11 cellular contexts compared by ENCODE assay signal in the genomic region with DNA sequence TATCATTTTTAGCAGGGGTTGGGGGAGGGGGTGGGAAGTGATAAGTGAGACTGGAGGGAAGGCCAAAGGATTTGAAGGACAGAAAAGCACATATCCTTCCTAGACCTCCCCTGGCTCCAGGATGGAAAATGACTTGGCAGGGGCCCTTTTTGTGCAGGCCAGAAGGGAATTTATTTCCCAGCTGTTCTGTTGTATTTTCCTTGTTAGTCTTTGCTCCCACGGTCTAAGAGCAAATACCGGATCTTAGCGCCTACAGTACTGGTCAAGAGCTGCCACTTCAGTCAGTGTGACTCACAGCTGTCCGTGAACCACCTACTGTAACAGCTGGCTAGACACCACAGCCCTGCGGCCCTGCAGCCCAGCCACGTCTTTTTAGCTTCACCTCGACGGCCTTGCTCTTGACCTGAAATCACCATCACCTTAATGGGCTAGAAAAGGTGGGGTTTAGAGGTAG. TPM values are rescaled to one million over a fixed set of nuclear protein-coding genes. Genes with fewer than 3 reads are reported as not detected.
A peak's percentile ranks its signal among the peaks of the same experiment; 100 is the strongest.
DNase-seq lines count a peak whose midpoint lies in the region; ATAC-seq, FAIRE-seq and TF ChIP-seq lines count a peak whose summit lies in the region.
"Had no signal": no experiment of that assay in that cellular context is flagged by ENCODE, and none has a peak within 500 bp of the region (broad histone marks: within the 10 kb centered on the region; RNA-seq: fewer than 3 reads in every experiment).

No MANE protein-coding gene starts in this region.

- peak; percentile 26; the same call in 1 of the 2 replicates for TF ChIP-seq RAD21 in HepG2 (CRISPR knock-in tag; IDR thresholded peaks at IDR 0.05)

- no peaks in the 10 kb centered on the region for H4K20me1 ChIP-seq in HepG2 (ENCODE audit: insufficient read depth, low read length)

- H3K4me1 Mint-ChIP-seq in stimulated activated memory B cell treated with anti-CD40 and anti-IgM and Interleukin-4, amounts not matched to agents 10 μg/mL and 1 μg/mL and 100 μg/mL, for 72 hours: no peaks in the 10 kb centered on the region
- no peaks in the 10 kb centered on the region for H3K4me1 Mint-ChIP-seq in natural killer cell treated with Interleukin-12 subunit alpha and Interleukin-12 subunit beta and Interleukin-15 and Interleukin-18, amount 100 ng/mL, for 72 hours (ENCODE audit: low read depth in 2 of 2)
- H3K4me1 Mint-ChIP-seq: activated naive CD4-positive, alpha-beta T cell treated with anti-CD3 and anti-CD28 coated beads, Interleukin-2, amount 50 U/mL, for 24 hours; B cell had no signal

- intact Hi-C loops in HepG2 (cut with micrococcal nuclease; ENCODE audit: unreplicated experiment) (loop anchor here (5.0 kb wide), 1 partner anchor 50 kb away; a partner anchor contains a TSS), uterus (cut with DNase I; ENCODE audit: low total_unique reads) (no loop called here)

- TF ChIP-seq POLR2A in HepG2 (IDR thresholded peaks at IDR 0.05; ENCODE audit: insufficient read depth in 1 of 2, low read depth in 2 of 2, low read length in 2 of 2): peak; percentile 22 to 55; a peak in 1 of 4 replicates
- TF ChIP-seq POLR2A in uterus (IDR thresholded peaks at IDR 0.05): no peak

- H3K9me3 Mint-ChIP-seq in stimulated activated memory B cell treated with anti-CD40 and anti-IgM and Interleukin-4, amounts not matched to agents 10 μg/mL and 1 μg/mL and 100 μg/mL, for 72 hours: no peaks in the 10 kb centered on the region
- H3K9me3 Mint-ChIP-seq in natural killer cell treated with Interleukin-12 subunit alpha and Interleukin-12 subunit beta and Interleukin-15 and Interleukin-18, amount 100 ng/mL, for 72 hours: no peaks in the 10 kb centered on the region
- H3K9me3 Mint-ChIP-seq: activated naive CD4-positive, alpha-beta T cell treated with anti-CD3 and anti-CD28 coated beads, Interleukin-2, amount 50 U/mL, for 24 hours had no signal

- peak; percentile 99 for ATAC-seq in HepG2
- ATAC-seq in stimulated activated memory B cell treated with anti-CD40 and anti-IgM and Interleukin-4, amounts not matched to agents 10 μg/mL and 1 μg/mL and 100 μg/mL, for 72 hours: no peak
- ATAC-seq in natural killer cell treated with Interleukin-12 subunit alpha and Interleukin-12 subunit beta and Interleukin-15 and Interleukin-18, amount 100 ng/mL, for 72 hours: no peak

- H3K4me3 Mint-ChIP-seq in stimulated activated memory B cell treated with anti-CD40 and anti-IgM and Interleukin-4, amounts not matched to agents 10 μg/mL and 1 μg/mL and 100 μg/mL, for 72 hours: no peak overlapping the region
- H3K4me3 Mint-ChIP-seq in natural killer cell treated with Interleukin-12 subunit alpha and Interleukin-12 subunit beta and Interleukin-15 and Interleukin-18, amount 100 ng/mL, for 72 hours: no peak overlapping the region
- H3K4me3 Mint-ChIP-seq: activated naive CD4-positive, alpha-beta T cell treated with anti-CD3 and anti-CD28 coated beads, Interleukin-2, amount 50 U/mL, for 24 hours; B cell had no signal

- POLR2A ChIA-PET in HepG2 (lab: Yijun Ruan, JAX): interaction anchor here (1.0 to 4.2 kb wide), 13 partner anchors 9 to 162 kb away, joined by 4 to 37 read pairs (median 13); a partner anchor contains a TSS

- H3K4me1 ChIP-seq in HepG2 (ENCODE audit: insufficient read depth, low read length) (peaks cover 89% of the 10 kb centered on the region), uterus (peaks cover 0 to 6% of the 10 kb centered on the region in 2 donors)

- peaks cover 13% of the 10 kb centered on the region for H3K79me2 ChIP-seq in HepG2 (ENCODE audit: insufficient read depth, low read length)

- CTCF ChIA-PET in HepG2 (lab: Yijun Ruan, JAX; ENCODE audit: low intra/inter-chr PET ratio, low total read pairs): no interaction called here

- peak overlapping the region; percentile 71 for H3K4me2 ChIP-seq in HepG2 (ENCODE audit: low read depth, low read length)

- no peak overlapping the region for H3K27ac Mint-ChIP-seq in stimulated activated memory B cell treated with anti-CD40 and anti-IgM and Interleukin-4, amounts not matched to agents 10 μg/mL and 1 μg/mL and 100 μg/mL, for 72 hours
- no peak overlapping the region for H3K27ac Mint-ChIP-seq in natural killer cell treated with Interleukin-12 subunit alpha and Interleukin-12 subunit beta and Interleukin-15 and Interleukin-18, amount 100 ng/mL, for 72 hours
- H3K27ac Mint-ChIP-seq: activated naive CD4-positive, alpha-beta T cell treated with anti-CD3 and anti-CD28 coated beads, Interleukin-2, amount 50 U/mL, for 24 hours; B cell had no signal

- no peak overlapping the region for H2AFZ ChIP-seq in HepG2 (ENCODE audit: low read length)

- no TSS peak for BruUV-seq in HepG2 (replicated peaks; lab: Mats Ljungman, UMichigan)

- WGBS in HepG2 (ENCODE audit: low lambda C conversion rate): 0% methylated on average over 8 of the region's 8 CpGs

- peak overlapping the region; percentile 57 for H3K27ac ChIP-seq in HepG2 (ENCODE audit: extremely low read length, insufficient read depth, low read length)
- peak overlapping the region; percentile 60 to 61 for H3K27ac ChIP-seq in uterus
- H3K27ac ChIP-seq: HL-60 had no signal

- TF ChIP-seq CTCF in HepG2 (CRISPR knock-in tag; IDR thresholded peaks at IDR 0.05) (0 out of 2 replicates have a peak, but pooled peaks have one; percentile 10), uterus (IDR thresholded peaks at IDR 0.05) (peak in 1 of 4 experiments; percentile 7)

- peak overlapping the region; percentile 63 for H3K9ac ChIP-seq in HepG2 (ENCODE audit: insufficient read depth, low read depth, low read length)

- DNase-seq in NCI-H748 (lab: John Stamatoyannopoulos, UW; ENCODE audit: unreplicated experiment): peak; percentile 15
- DNase-seq in NCI-H748 treated with DMSO at 0.1 percent for 48 hours (lab: John Stamatoyannopoulos, UW): no peak
- DNase-seq in brain pericyte (ENCODE audit: low read depth, low spot score): peak; percentile 55
- peak; percentile 93 for DNase-seq in HepG2 (ENCODE audit: low spot score)
- peak; percentile 57 to 70 for DNase-seq in uterus
- DNase-seq in superior temporal gyrus (ENCODE audit: extremely low spot score): no peak
- DNase-seq in natural killer cell treated with Interleukin-12 subunit alpha and Interleukin-12 subunit beta and Interleukin-15 and Interleukin-18, amount 100 ng/mL, for 72 hours (ENCODE audit: low spot score): no peak

- in situ Hi-C loops in HepG2 (cut with HindIII; ENCODE audit: extremely low pct_ligation_motif_present, low pct_unique_long_range_greater_than_20kb): no loop called here

- no peaks in the 10 kb centered on the region for H3K36me3 ChIP-seq in HepG2 (replicated peaks in 1 of 2; ENCODE audit: control insufficient read depth in 1 of 2, insufficient read depth in 2 of 2, low read length in 2 of 2)
- H3K36me3 ChIP-seq in uterus: no peaks in the 10 kb centered on the region

- peak; percentile 91 for FAIRE-seq in HepG2 (lab: Jason Lieb, UNC)

- peak overlapping the region; percentile 36 to 50 (median 47); a peak in 5 of 6 replicates for H3K4me3 ChIP-seq in HepG2 (replicated peaks in 1 of 3; ENCODE audit: insufficient read depth in 1 of 3, low read depth in 2 of 3, low read length in 3 of 3)
- H3K4me3 ChIP-seq in uterus: no peak overlapping the region

- H3K36me3 Mint-ChIP-seq in stimulated activated memory B cell treated with anti-CD40 and anti-IgM and Interleukin-4, amounts not matched to agents 10 μg/mL and 1 μg/mL and 100 μg/mL, for 72 hours: no peaks in the 10 kb centered on the region
- no peaks in the 10 kb centered on the region for H3K36me3 Mint-ChIP-seq in natural killer cell treated with Interleukin-12 subunit alpha and Interleukin-12 subunit beta and Interleukin-15 and Interleukin-18, amount 100 ng/mL, for 72 hours
- H3K36me3 Mint-ChIP-seq: activated naive CD4-positive, alpha-beta T cell treated with anti-CD3 and anti-CD28 coated beads, Interleukin-2, amount 50 U/mL, for 24 hours had no signal

- H3K27me3 Mint-ChIP-seq in stimulated activated memory B cell treated with anti-CD40 and anti-IgM and Interleukin-4, amounts not matched to agents 10 μg/mL and 1 μg/mL and 100 μg/mL, for 72 hours: peaks cover 58% of the 10 kb centered on the region
- H3K27me3 Mint-ChIP-seq in natural killer cell treated with Interleukin-12 subunit alpha and Interleukin-12 subunit beta and Interleukin-15 and Interleukin-18, amount 100 ng/mL, for 72 hours: peaks cover 0 to 23% of the 10 kb centered on the region in 2 donors
- H3K27me3 Mint-ChIP-seq: activated naive CD4-positive, alpha-beta T cell treated with anti-CD3 and anti-CD28 coated beads, Interleukin-2, amount 50 U/mL, for 24 hours had no signal

- no peaks in the 10 kb centered on the region for H3K9me3 ChIP-seq in HepG2 (ENCODE audit: low read length)
- H3K9me3 ChIP-seq in uterus: no peaks in the 10 kb centered on the region

- H3K27me3 ChIP-seq in HepG2 (ENCODE audit: control insufficient read depth in 1 of 2, insufficient read depth in 2 of 2, low read length in 2 of 2) (no peaks in the 10 kb centered on the region), uterus (no peaks in the 10 kb centered on the region)

- TF ChIP-seq EP300 in HepG2 (IDR thresholded peaks at IDR 0.05; ENCODE audit: low read depth in 2 of 2, low read length in 2 of 2): peak in 1 of 2 experiments; percentile 62; a peak in 2 of 4 replicates
- peak; percentile 65; the same call in 1 of the 2 replicates for TF ChIP-seq EP300 in HepG2 (CRISPR knock-in tag; IDR thresholded peaks at IDR 0.05; ENCODE audit: borderline replicate concordance)

RNA-seq across cellular contexts. Expression of a gene that starts 51.0 kb away (rescaled TPM):
- total RNA-seq in HepG2 (2016; rRNA removed; fragmentation: Illumina TruSeq; extraction: Trizol) (84.4 and 99.5 TPM in 2 replicates), uterus (10 to 100 TPM; 19.0 to 67.6 (median 39.6) TPM)
- 16.2 and 17.9 TPM in 2 replicates for total RNA-seq in HepG2 (2016; cell fraction: cytosol; rRNA removed; fragmentation: Illumina TruSeq; extraction: Trizol; ENCODE audit: low read depth)
- total RNA-seq in HepG2 (2016; cell fraction: insoluble cytoplasmic fraction; rRNA removed; fragmentation: Illumina TruSeq; extraction: Trizol): 83.4 and 92.6 TPM in 2 replicates
- total RNA-seq in HepG2 (2016; cell fraction: membrane; rRNA removed; fragmentation: Illumina TruSeq; extraction: Trizol): 72.5 and 74.8 TPM in 2 replicates
- 61.8 and 73.3 TPM in 2 replicates for total RNA-seq in HepG2 (2016; cell fraction: nucleus; rRNA removed; fragmentation: Illumina TruSeq; extraction: Trizol)
- polyA plus RNA-seq in HepG2 (2011; rRNA removed): 634 and 753 TPM in 2 replicates
- 492 and 608 TPM in 2 replicates for polyA plus RNA-seq in HepG2 (2011; cell fraction: cytosol; rRNA removed)
- 300 and 467 TPM in 2 replicates for polyA plus RNA-seq in HepG2 (2011; cell fraction: nucleus; rRNA removed)
- 335 and 494 TPM in 2 replicates for polyA plus RNA-seq in HepG2 (2012)
- 8.7 and 10.5 TPM in 2 replicates for polyA plus RNA-seq in HepG2 (2016; cell fraction: cytosol; fragmentation: Illumina TruSeq; extraction: Trizol; ENCODE audit: low read depth)
- 102 and 107 TPM in 2 replicates for polyA plus RNA-seq in HepG2 (2016; cell fraction: insoluble cytoplasmic fraction; fragmentation: Illumina TruSeq; extraction: Trizol; ENCODE audit: low read depth)
- polyA plus RNA-seq in HepG2 (2016; cell fraction: membrane; fragmentation: Illumina TruSeq; extraction: Trizol; ENCODE audit: low read depth): 41.9 and 45.1 TPM in 2 replicates
- polyA plus RNA-seq in HepG2 (2016; cell fraction: nucleus; fragmentation: Illumina TruSeq; extraction: Trizol; ENCODE audit: insufficient read depth, low read depth): 110 and 117 TPM in 2 replicates
- polyA minus RNA-seq in HepG2 (2011; rRNA and poly(A)+ RNA removed; ENCODE audit: low replicate concordance): 6.9 and 217 TPM in 2 replicates
- polyA minus RNA-seq in HepG2 (2011; cell fraction: cytosol; rRNA and poly(A)+ RNA removed): 288 and 291 TPM in 2 replicates
- 228 and 458 TPM in 2 replicates for polyA minus RNA-seq in HepG2 (2011; cell fraction: nucleus; rRNA and poly(A)+ RNA removed)
- 1 to 10 TPM; 3.5 to 6.3 TPM for total RNA-seq in natural killer cell treated with Interleukin-12 subunit alpha and Interleukin-12 subunit beta and Interleukin-15 and Interleukin-18, amount 100 ng/mL, for 72 hours

Comparison
In these comparisons a context has a peak if more than half of its experiments do, and no peak if none do; other contexts are left out.
1. DNase-seq: peak in NCI-H748 (single experiment), brain pericyte (single experiment), HepG2 (single experiment) and uterus (2 of 2); none in NCI-H748 treated with DMSO at 0.1 percent for 48 hours (single experiment), superior temporal gyrus (single experiment) and natural killer cell treated with Interleukin-12 subunit alpha and Interleukin-12 subunit beta and Interleukin-15 and Interleukin-18, amount 100 ng/mL, for 72 hours (single experiment).
2. H3K4me3 ChIP-seq: peak in HepG2 (3 of 3); none in uterus (0 of 2).
3. POLR2A ChIP-seq: peak in HepG2 (2 of 2); none in uterus (0 of 2).